ENCODE assay signal across 8 cellular contexts in the genomic region with DNA sequence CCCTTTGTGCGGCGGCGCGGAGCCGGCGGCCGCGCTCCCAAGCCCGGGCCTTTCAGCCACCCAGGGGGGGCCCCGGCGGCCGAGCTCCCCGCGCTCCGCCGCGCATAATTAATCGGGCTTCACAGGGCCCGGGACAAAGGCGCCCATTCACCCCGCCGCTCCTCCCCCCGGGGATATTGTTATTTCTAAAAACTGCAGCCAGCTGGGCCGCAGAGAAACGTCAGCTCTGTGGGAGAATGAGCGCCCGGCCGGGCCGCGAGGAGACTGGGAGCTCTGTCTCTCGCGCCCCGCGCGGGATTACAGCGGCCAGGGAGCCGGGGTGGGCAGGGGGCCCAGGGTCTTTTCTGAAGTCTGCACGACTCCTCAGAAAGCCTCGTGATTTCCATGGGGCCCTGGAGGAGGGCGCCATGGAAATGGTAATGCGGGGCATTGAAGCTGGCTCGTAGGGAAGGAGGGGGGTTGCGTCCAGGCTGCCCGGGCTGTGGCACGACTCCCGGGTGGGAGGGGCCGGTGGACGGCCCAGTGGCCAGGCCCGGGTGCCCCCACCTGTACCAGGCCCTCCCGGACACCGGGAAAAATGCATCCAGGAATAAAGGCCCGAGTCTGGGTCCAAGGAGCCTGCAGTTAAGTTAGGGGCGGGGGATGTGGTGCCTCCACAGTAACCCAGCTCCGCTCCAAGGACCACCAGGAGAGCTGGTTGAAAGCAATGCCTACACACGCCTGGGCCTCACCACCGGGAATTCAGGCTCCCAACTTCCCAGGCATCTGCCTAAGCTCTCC.
A peak's percentile ranks its signal among the peaks of the same experiment; 100 is the strongest.
DNase-seq lines count a peak whose midpoint lies in the region; ATAC-seq and TF ChIP-seq lines count a peak whose summit lies in the region.

No MANE protein-coding gene starts in this region.

- TF ChIP-seq CTCF in WERI-Rb-1 (IDR thresholded peaks at IDR 0.05; ENCODE audit: low read depth, low read length) = no peak
- no peak for TF ChIP-seq CTCF in heart right ventricle (IDR thresholded peaks at IDR 0.05)
- no peak for TF ChIP-seq CTCF in omental fat pad (IDR thresholded peaks at IDR 0.05)
- no peak for TF ChIP-seq CTCF in natural killer cell (IDR thresholded peaks at IDR 0.05)
- no peak for TF ChIP-seq CTCF in CD4-positive, alpha-beta T cell (IDR thresholded peaks at IDR 0.05)

- WGBS in heart right ventricle, 2 donors = 11 to 14% methylated on average over 56 of the region's 56 CpGs

- ATAC-seq in heart right ventricle (peak; percentile 32 to 89 (median 64)), omental fat pad (ENCODE audit: low FRiP score) (peak; percentile 75), natural killer cell (no peak), HG02588 (IDR thresholded peaks at IDR 0.05; ENCODE audit: unreplicated experiment) (no peak)
- no peak for ATAC-seq in CD4-positive, alpha-beta T cell (ENCODE audit: poor library complexity)

- intact Hi-C loops in heart right ventricle (cut with DNase I) (loop anchor here in 2 of 10 donors (2.0 to 5.0 kb wide), 2 partner anchors 14 to 44 kb away; no protein-coding TSS in a partner anchor), natural killer cell (cut with micrococcal nuclease) (no loop called here)
- intact Hi-C loops in CD4-positive, alpha-beta T cell (cut with DNase I, micrococcal nuclease) = no loop called here

- peak overlapping the region; percentile 53 for H3K4me3 ChIP-seq in WERI-Rb-1 (ENCODE audit: low read depth, low read length)
- peak overlapping the region; percentile 0 to 65 (median 51) for H3K4me3 ChIP-seq in heart right ventricle

- H3K27ac ChIP-seq in WERI-Rb-1 (peak overlapping the region; percentile 89), heart right ventricle (peak overlapping the region; percentile 81 to 97 (median 92))
- H3K27ac ChIP-seq in CD4-positive, alpha-beta T cell (ENCODE audit: low read depth, low read length) = no peak overlapping the region

- POLR2A ChIA-PET in CD4-positive, alpha-beta T cell (lab: Charles Lee) = no interaction called here

- H3K27me3 ChIP-seq in WERI-Rb-1 (ENCODE audit: insufficient read depth, low read depth, severe bottlenecking) (no peaks in the 10 kb centered on the region), heart right ventricle (no peaks in the 10 kb centered on the region)
- no peaks in the 10 kb centered on the region for H3K27me3 ChIP-seq in CD4-positive, alpha-beta T cell (ENCODE audit: control insufficient read depth, insufficient read depth, low read length)

- peak; percentile 82 for DNase-seq in AG20443 (ENCODE audit: low spot score)
- DNase-seq in WERI-Rb-1 = peak; percentile 50
- DNase-seq in heart right ventricle = peak; percentile 76 to 80
- no peak for DNase-seq in omental fat pad (ENCODE audit: low spot score)
- DNase-seq in natural killer cell = no peak
- no peak for DNase-seq in stimulated activated CD4-positive, alpha-beta T cell treated with anti-CD3 and anti-CD28 coated beads, Interleukin-4, amount 100 ng/mL, for 4 hours
- DNase-seq in CD4-positive, alpha-beta T cell = no peak

- H3K4me1 Mint-ChIP-seq in natural killer cell = peaks cover 0 to 17% of the 10 kb centered on the region in 2 donors
- no peaks in the 10 kb centered on the region for H3K4me1 Mint-ChIP-seq in CD4-positive, alpha-beta T cell (ENCODE audit: low read depth)

- no peak overlapping the region for H3K4me3 Mint-ChIP-seq in natural killer cell
- H3K4me3 Mint-ChIP-seq in CD4-positive, alpha-beta T cell = no peak overlapping the region

- H3K27me3 Mint-ChIP-seq in natural killer cell (ENCODE audit: low read depth in 2 of 2) = peaks cover 6 to 8% of the 10 kb centered on the region in 2 donors
- H3K27me3 Mint-ChIP-seq in CD4-positive, alpha-beta T cell = no peaks in the 10 kb centered on the region

- CTCF ChIA-PET in CD4-positive, alpha-beta T cell (lab: Charles Lee) = no interaction called here

- H3K36me3 Mint-ChIP-seq in natural killer cell = no peaks in the 10 kb centered on the region
- no peaks in the 10 kb centered on the region for H3K36me3 Mint-ChIP-seq in CD4-positive, alpha-beta T cell (ENCODE audit: low read depth)

- peaks cover 14% of the 10 kb centered on the region for H3K9me3 ChIP-seq in WERI-Rb-1 (ENCODE audit: severe bottlenecking)
- H3K9me3 ChIP-seq in heart right ventricle = no peaks in the 10 kb centered on the region
- H3K9me3 ChIP-seq in CD4-positive, alpha-beta T cell (ENCODE audit: control insufficient read depth, low read length) = no peaks in the 10 kb centered on the region

- H3K36me3 ChIP-seq in WERI-Rb-1 (no peaks in the 10 kb centered on the region), heart right ventricle (no peaks in the 10 kb centered on the region)

- no peak overlapping the region for H3K27ac Mint-ChIP-seq in natural killer cell
- no peak overlapping the region for H3K27ac Mint-ChIP-seq in CD4-positive, alpha-beta T cell

- no peaks in the 10 kb centered on the region for H3K9me3 Mint-ChIP-seq in natural killer cell
- H3K9me3 Mint-ChIP-seq in CD4-positive, alpha-beta T cell = peaks cover 2% of the 10 kb centered on the region

- H3K4me1 ChIP-seq in heart right ventricle = peaks cover 3 to 61% (median 36%) of the 10 kb centered on the region in 9 donors

Comparison
In these comparisons a context has a peak if more than half of its experiments do, and no peak if none do; other contexts are left out.
1. DNase-seq: peak in AG20443 (single experiment), WERI-Rb-1 (single experiment) and heart right ventricle (2 of 2); none in omental fat pad (single experiment), natural killer cell (single experiment), stimulated activated CD4-positive, alpha-beta T cell treated with anti-CD3 and anti-CD28 coated beads, Interleukin-4, amount 100 ng/mL, for 4 hours (0 of 2) and CD4-positive, alpha-beta T cell (0 of 10).
2. ATAC-seq: peak in heart right ventricle (8 of 8) and omental fat pad (single experiment); none in natural killer cell (0 of 3), HG02588 (single experiment) and CD4-positive, alpha-beta T cell (single experiment).